1 cellular context compared by ENCODE assay signal in the genomic region with DNA sequence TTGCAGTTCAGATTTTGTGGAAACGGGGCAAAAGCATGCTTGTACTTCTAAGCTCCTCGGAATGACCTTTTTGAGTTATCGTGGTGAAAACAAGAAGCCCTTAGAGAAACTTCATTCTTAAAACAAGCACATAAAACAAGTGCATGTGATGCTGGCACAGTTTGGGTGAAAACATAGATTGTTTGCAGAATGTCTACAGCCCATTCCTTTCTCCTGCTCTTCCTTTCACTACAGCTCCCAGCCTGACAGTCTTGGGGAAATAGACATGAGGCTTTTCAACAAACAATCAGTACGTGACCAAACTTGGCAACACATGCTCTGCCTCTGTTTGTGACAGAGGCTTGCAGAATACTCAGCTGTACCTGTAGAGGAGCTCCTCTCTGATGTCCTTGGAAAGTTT.
TF ChIP-seq lines count a peak whose summit lies in the region.

No MANE protein-coding gene starts in this region.

TF ChIP-seq in HepG2, 621 proteins besides CTCF, POLR2A, EP300 and RAD21 (continued from another document):
- TF ChIP-seq PBX2 (CRISPR knock-in tag; IDR thresholded peaks at IDR 0.05): no peak
TF ChIP-seq in HepG2: peak in this region for 0.
